Comparison of ENCODE assay signal across 7 cellular contexts in the genomic region with DNA sequence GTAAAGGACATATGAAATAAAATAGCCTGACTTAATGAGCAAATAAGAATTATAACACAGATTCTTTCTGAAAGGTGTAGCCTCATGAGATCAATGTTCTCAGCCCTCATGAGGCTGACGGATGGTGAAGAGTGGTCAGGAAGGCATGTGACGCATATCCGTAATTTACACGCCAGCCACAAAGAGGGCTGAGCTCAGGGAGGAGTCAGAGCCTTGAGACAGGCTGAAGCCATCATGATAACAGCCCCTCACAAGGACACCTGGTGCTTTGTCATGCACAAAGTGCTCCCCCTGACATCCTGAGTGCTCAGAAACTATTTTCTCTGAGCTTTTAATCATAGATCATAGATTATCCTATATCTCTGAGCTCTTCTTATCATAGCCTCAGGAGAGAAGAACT.
A peak's percentile ranks its signal among the peaks of the same experiment; 100 is the strongest.
DNase-seq lines count a peak whose midpoint lies in the region; ATAC-seq and TF ChIP-seq lines count a peak whose summit lies in the region.

No MANE protein-coding gene starts in this region.

- ATAC-seq in left ventricle myocardium superior = peak; percentile 48
- ATAC-seq in stimulated activated memory B cell treated with anti-CD40 and anti-IgM and Interleukin-4, amounts not matched to agents 10 μg/mL and 1 μg/mL and 100 μg/mL, for 72 hours = peak; percentile 89
- no peak for ATAC-seq in HG03520 (IDR thresholded peaks at IDR 0.05; ENCODE audit: unreplicated experiment)

- TF ChIP-seq POLR2A in sigmoid colon (IDR thresholded peaks at IDR 0.05) = no peak

- peaks cover 3% of the 10 kb centered on the region for H3K9me3 Mint-ChIP-seq in activated CD4-positive, alpha-beta memory T cell treated with anti-CD3 and anti-CD28 coated beads, Interleukin-2, amount 10 ng/mL, durations not matched to agents 7 days and 5 days
- no peaks in the 10 kb centered on the region for H3K9me3 Mint-ChIP-seq in stimulated activated memory B cell treated with anti-CD40 and anti-IgM and Interleukin-4, amounts not matched to agents 10 μg/mL and 1 μg/mL and 100 μg/mL, for 72 hours

- peak overlapping the region; percentile 23 for H3K27ac Mint-ChIP-seq in activated CD4-positive, alpha-beta memory T cell treated with anti-CD3 and anti-CD28 coated beads, Interleukin-2, amount 10 ng/mL, durations not matched to agents 7 days and 5 days
- H3K27ac Mint-ChIP-seq in stimulated activated memory B cell treated with anti-CD40 and anti-IgM and Interleukin-4, amounts not matched to agents 10 μg/mL and 1 μg/mL and 100 μg/mL, for 72 hours = peak overlapping the region; percentile 8

- DNase-seq in KG1 (lab: John Stamatoyannopoulos, UW) (peak; percentile 48), left ventricle myocardium superior (no peak), sigmoid colon (no peak), NCI-H2227 (lab: John Stamatoyannopoulos, UW; ENCODE audit: unreplicated experiment) (no peak)
- peak; percentile 75 for DNase-seq in activated CD4-positive, alpha-beta memory T cell treated with anti-CD3 and anti-CD28 coated beads, Interleukin-2, amount 10 ng/mL, durations not matched to agents 7 days and 5 days

- peak overlapping the region in 2 of 4 donors; percentile 15 to 32 for H3K27ac ChIP-seq in sigmoid colon

- WGBS in sigmoid colon, 2 donors = 51 to 84% methylated on average over 4 of the region's 4 CpGs

- H3K4me3 Mint-ChIP-seq in activated CD4-positive, alpha-beta memory T cell treated with anti-CD3 and anti-CD28 coated beads, Interleukin-2, amount 10 ng/mL, durations not matched to agents 7 days and 5 days = no peak overlapping the region
- no peak overlapping the region for H3K4me3 Mint-ChIP-seq in stimulated activated memory B cell treated with anti-CD40 and anti-IgM and Interleukin-4, amounts not matched to agents 10 μg/mL and 1 μg/mL and 100 μg/mL, for 72 hours

- no peaks in the 10 kb centered on the region for H3K9me3 ChIP-seq in sigmoid colon

- CTCF ChIA-PET in activated CD4-positive, alpha-beta memory T cell treated with anti-CD3 and anti-CD28 coated beads, Interleukin-2, amount 10 ng/mL, durations not matched to agents 7 days and 5 days (lab: Charles Lee) = interaction anchor here (1.1 to 2.3 kb wide), 5 partner anchors 9 to 769 kb away, joined by 3 to 10 read pairs (median 4); no protein-coding TSS in a partner anchor

- H3K4me1 ChIP-seq in sigmoid colon = peaks cover 0 to 20% (median 17%) of the 10 kb centered on the region in 4 donors

- peak in 1 of 4 donors; percentile 19 for TF ChIP-seq EP300 in sigmoid colon (IDR thresholded peaks at IDR 0.05)

- H3K36me3 Mint-ChIP-seq in activated CD4-positive, alpha-beta memory T cell treated with anti-CD3 and anti-CD28 coated beads, Interleukin-2, amount 10 ng/mL, durations not matched to agents 7 days and 5 days (ENCODE audit: low read depth) = peaks cover 3% of the 10 kb centered on the region
- no peaks in the 10 kb centered on the region for H3K36me3 Mint-ChIP-seq in stimulated activated memory B cell treated with anti-CD40 and anti-IgM and Interleukin-4, amounts not matched to agents 10 μg/mL and 1 μg/mL and 100 μg/mL, for 72 hours

- TF ChIP-seq CTCF in sigmoid colon (IDR thresholded peaks at IDR 0.05) = no peak

- POLR2A ChIA-PET in activated CD4-positive, alpha-beta memory T cell treated with anti-CD3 and anti-CD28 coated beads, Interleukin-2, amount 10 ng/mL, durations not matched to agents 7 days and 5 days (lab: Charles Lee) = interaction anchor here (1.2 to 4.9 kb wide), 5 partner anchors 17 to 380 kb away, joined by 3 to 33 read pairs (median 9); a partner anchor contains a TSS

- no peak overlapping the region for H3K4me3 ChIP-seq in sigmoid colon

- H3K36me3 ChIP-seq in sigmoid colon = no peaks in the 10 kb centered on the region

- peaks cover 72% of the 10 kb centered on the region for H3K4me1 Mint-ChIP-seq in activated CD4-positive, alpha-beta memory T cell treated with anti-CD3 and anti-CD28 coated beads, Interleukin-2, amount 10 ng/mL, durations not matched to agents 7 days and 5 days
- H3K4me1 Mint-ChIP-seq in stimulated activated memory B cell treated with anti-CD40 and anti-IgM and Interleukin-4, amounts not matched to agents 10 μg/mL and 1 μg/mL and 100 μg/mL, for 72 hours = peaks cover 74% of the 10 kb centered on the region

- H3K27me3 ChIP-seq in sigmoid colon = no peaks in the 10 kb centered on the region

- intact Hi-C loops in left ventricle myocardium superior (cut with micrococcal nuclease) = no loop called here
- intact Hi-C loops in sigmoid colon (cut with DNase I) = no loop called here

- peaks cover 55% of the 10 kb centered on the region for H3K27me3 Mint-ChIP-seq in activated CD4-positive, alpha-beta memory T cell treated with anti-CD3 and anti-CD28 coated beads, Interleukin-2, amount 10 ng/mL, durations not matched to agents 7 days and 5 days
- no peaks in the 10 kb centered on the region for H3K27me3 Mint-ChIP-seq in stimulated activated memory B cell treated with anti-CD40 and anti-IgM and Interleukin-4, amounts not matched to agents 10 μg/mL and 1 μg/mL and 100 μg/mL, for 72 hours

Comparison
In these comparisons a context has a peak if more than half of its experiments do, and no peak if none do; other contexts are left out.
1. DNase-seq: peak in KG1 (single experiment) and activated CD4-positive, alpha-beta memory T cell treated with anti-CD3 and anti-CD28 coated beads, Interleukin-2, amount 10 ng/mL, durations not matched to agents 7 days and 5 days (single experiment); none in left ventricle myocardium superior (single experiment), sigmoid colon (single experiment) and NCI-H2227 (single experiment).